Comparison of ENCODE assay signal across 20 cellular contexts in genomic region chr7:116215550-116215949, GRCh38. TPM values are rescaled to one million over a fixed set of nuclear protein-coding genes. Genes with fewer than 3 reads are reported as not detected.
DNase-seq lines count a peak whose midpoint lies in the region; ATAC-seq, FAIRE-seq and TF ChIP-seq lines count a peak whose summit lies in the region.
"Had no signal": no experiment of that assay in that cellular context is flagged by ENCODE, and none has a peak within 500 bp of the region (broad histone marks: within the 10 kb centered on the region; RNA-seq: fewer than 3 reads in every experiment).

No MANE protein-coding gene starts in this region.

- H2AFZ ChIP-seq in HCT116 (ENCODE audit: low read depth, low read length, poor library complexity, severe bottlenecking), result no peak overlapping the region
- H2AFZ ChIP-seq in GM12878 (ENCODE audit: control insufficient read depth, low read depth, low read length), result no peak overlapping the region

- no peaks in the 10 kb centered on the region for H3K9me2 ChIP-seq in HCT116 (ENCODE audit: insufficient read depth)

- H3K4me1 Mint-ChIP-seq in CD4-positive, alpha-beta memory T cell, result peaks cover 65 to 94% (median 79%) of the 10 kb centered on the region in 4 donors
- peaks cover 36% of the 10 kb centered on the region for H3K4me1 Mint-ChIP-seq in nephron progenitor cell

- H3K4me2 ChIP-seq in HCT116 (ENCODE audit: low read length), result peak overlapping the region; percentile 77; the same call in 1 of the 2 replicates
- peak overlapping the region; percentile 62 for H3K4me2 ChIP-seq in GM12878 (ENCODE audit: control insufficient read depth, insufficient read depth)

- intact Hi-C loops in CD4-positive, alpha-beta memory T cell (cut with micrococcal nuclease), result loop anchor here (10.0 kb wide), 1 partner anchor 1291 kb away; the partner anchor contains the start of gene MDFIC
- intact Hi-C loops in HCT116 (cut with micrococcal nuclease) (no loop called here), GM12878 (cut with micrococcal nuclease; ENCODE audit: unreplicated experiment) (no loop called here)

- no peak for TF ChIP-seq EP300 in GM12878 (IDR thresholded peaks at IDR 0.05; ENCODE audit: borderline replicate concordance in 1 of 2, control insufficient read depth in 1 of 2, low read depth in 2 of 2, low read length in 2 of 2)

- no peak for FAIRE-seq in GM12878 (lab: Jason Lieb, UNC)
- FAIRE-seq: HepG2, kidney had no signal

- H3K4me1 ChIP-seq in CD4-positive, alpha-beta memory T cell (ENCODE audit: insufficient read depth, low read length), result peaks cover 87% of the 10 kb centered on the region
- H3K4me1 ChIP-seq in HCT116 (ENCODE audit: control insufficient read depth in 1 of 2, insufficient read depth in 2 of 2, low read length in 2 of 2), result peaks cover 77 to 89% of the 10 kb centered on the region in 2 experiments
- H3K4me1 ChIP-seq in GM12878 (ENCODE audit: control insufficient read depth, insufficient read depth, low read length), result peaks cover 16% of the 10 kb centered on the region

- peak overlapping the region; percentile 13 to 98 (median 26) for H3K4me3 Mint-ChIP-seq in CD4-positive, alpha-beta memory T cell
- H3K4me3 Mint-ChIP-seq in nephron progenitor cell, result no peak overlapping the region

- no peak for TF ChIP-seq CTCF in HCT116 (IDR thresholded peaks at IDR 0.05 in 2 of 3, conservative IDR thresholded peaks at IDR 0.05 in 1 of 3; ENCODE audit: borderline replicate concordance in 1 of 3, insufficient read depth in 1 of 3, low read depth in 2 of 3, low read length in 2 of 3)
- no peak for TF ChIP-seq CTCF in GM12878 (IDR thresholded peaks at IDR 0.05 in 2 of 3, conservative IDR thresholded peaks at IDR 0.05 in 1 of 3; ENCODE audit: control insufficient read depth in 2 of 3, extremely low read depth in 1 of 3, insufficient read depth in 1 of 3, low read depth in 3 of 3, low read length in 3 of 3)
- TF ChIP-seq CTCF in nephron progenitor cell (IDR thresholded peaks at IDR 0.05), result no peak

- peaks cover 4 to 17% of the 10 kb centered on the region in 2 donors for H3K36me3 Mint-ChIP-seq in CD4-positive, alpha-beta memory T cell
- peaks cover 5% of the 10 kb centered on the region for H3K36me3 Mint-ChIP-seq in nephron progenitor cell (ENCODE audit: low read depth)

- CTCF ChIA-PET in CD4-positive, alpha-beta memory T cell (lab: Charles Lee; ENCODE audit: partially characterized antibody), result interaction anchor here (1.3 to 3.4 kb wide), 4 partner anchors 17 to 35 kb away, joined by 4 to 33 read pairs (median 10); no protein-coding TSS in a partner anchor
- CTCF ChIA-PET in HCT116 (lab: Charles Lee) (interaction anchor here (0.9 to 1.2 kb wide), 3 partner anchors 17 to 373 kb away, joined by 3 to 5 read pairs (median 3); no protein-coding TSS in a partner anchor), GM12878 (lab: Yijun Ruan, JAX) (interaction anchor here (0.6 to 1.9 kb wide), 5 partner anchors 8 to 43 kb away, joined by 3 to 12 read pairs (median 3); no protein-coding TSS in a partner anchor)

- H3K27ac Mint-ChIP-seq in CD4-positive, alpha-beta memory T cell, result peak overlapping the region; percentile 73 to 99 (median 96)
- H3K27ac Mint-ChIP-seq in nephron progenitor cell, result peak overlapping the region; percentile 29

- H3K79me2 ChIP-seq in HCT116 (ENCODE audit: insufficient read depth, low read length) (peaks cover 94% of the 10 kb centered on the region), GM12878 (ENCODE audit: control insufficient read depth, insufficient read depth, low read length) (peaks cover 99% of the 10 kb centered on the region)

- TF ChIP-seq POLR2A in HCT116 (IDR thresholded peaks at IDR 0.05; ENCODE audit: borderline replicate concordance, extremely low read depth, insufficient read depth, insufficient read length) (no peak), GM12878 (IDR thresholded peaks at IDR 0.05; ENCODE audit: low read depth, low read length) (no peak), GM18505 (IDR thresholded peaks at IDR 0.05; ENCODE audit: borderline replicate concordance, extremely low read depth, insufficient read depth, insufficient read length) (no peak)

- no peak overlapping the region for H3K27ac ChIP-seq in CD4-positive, alpha-beta memory T cell (ENCODE audit: low read depth, low read length)
- H3K27ac ChIP-seq in HCT116 (ENCODE audit: low read depth, low read length) (no peak overlapping the region), GM12878 (ENCODE audit: control insufficient read depth, insufficient read depth) (peak overlapping the region; percentile 46; the same call in 1 of the 2 replicates)
- H3K27ac ChIP-seq: adrenal gland, colonic mucosa had no signal

- ATAC-seq in HCT116, result no peak
- peak; percentile 1; the same call in 1 of the 3 replicates for ATAC-seq in GM12878
- no peak for ATAC-seq in GM18505 (IDR thresholded peaks at IDR 0.05; ENCODE audit: unreplicated experiment)
- no peak for ATAC-seq in GM18502 (IDR thresholded peaks at IDR 0.05; ENCODE audit: poor library complexity, unreplicated experiment)
- ATAC-seq: HepG2 had no signal

- H3K9ac ChIP-seq in HCT116 (ENCODE audit: low read length) (no peak overlapping the region), GM12878 (ENCODE audit: control insufficient read depth, insufficient read depth, low read length) (no peak overlapping the region)

- BruUV-seq in HCT116 (replicated peaks; lab: Mats Ljungman, UMichigan) (no TSS peak), GM12878 (replicated peaks; lab: Mats Ljungman, UMichigan) (no TSS peak)

- RAD21 ChIA-PET in HCT116 (lab: Charles Lee; ENCODE audit: low non-redundant PET in 1 of 2, low total read pairs in 2 of 2, uncharacterized antibody in 2 of 2, unreplicated experiment in 2 of 2), result no interaction called here
- RAD21 ChIA-PET in GM12878 (lab: Charles Lee; ENCODE audit: unreplicated experiment), result interaction anchor here (0.8 kb wide), 1 partner anchor 20 kb away, joined by 3 read pairs; no protein-coding TSS in a partner anchor

- POLR2A ChIA-PET in CD4-positive, alpha-beta memory T cell (lab: Charles Lee; ENCODE audit: partially characterized antibody), result interaction anchor here (2.4 to 4.9 kb wide), 2 partner anchors 10 to 16 kb away, joined by 13 to 25 read pairs; no protein-coding TSS in a partner anchor
- POLR2A ChIA-PET in HCT116 (lab: Charles Lee) (no interaction called here), GM12878 (lab: Charles Lee) (no interaction called here)

- SMC1A ChIA-PET in GM12878 (lab: Charles Lee; ENCODE audit: uncharacterized antibody, unreplicated experiment), result interaction anchor here (1.0 to 2.3 kb wide), 6 partner anchors 9 to 52 kb away, joined by 3 to 9 read pairs (median 5); no protein-coding TSS in a partner anchor

- H3K9me3 Mint-ChIP-seq in CD4-positive, alpha-beta memory T cell, result no peaks in the 10 kb centered on the region
- no peaks in the 10 kb centered on the region for H3K9me3 Mint-ChIP-seq in nephron progenitor cell

- H3K27me3 Mint-ChIP-seq in CD4-positive, alpha-beta memory T cell, result no peaks in the 10 kb centered on the region
- H3K27me3 Mint-ChIP-seq in nephron progenitor cell (ENCODE audit: low read depth, poor library complexity), result no peaks in the 10 kb centered on the region

- in situ Hi-C loops in GM12878 (cut with MboI), result no loop called here

- H3K4me3 ChIP-seq in CD4-positive, alpha-beta memory T cell (ENCODE audit: low read length in 2 of 2), result no peak overlapping the region
- H3K4me3 ChIP-seq in HCT116 (replicated peaks in 1 of 2; ENCODE audit: low read depth in 1 of 2, low read length in 2 of 2) (no peak overlapping the region), GM12878 (no peak overlapping the region)
- H3K4me3 ChIP-seq: adrenal gland, colonic mucosa had no signal

- no peak for DNase-seq in CD4-positive, alpha-beta memory T cell
- DNase-seq in HCT116 (ENCODE audit: low read depth, low spot score), result no peak
- no peak for DNase-seq in GM12878 (ENCODE audit: low read depth, low spot score)
- DNase-seq in nephron progenitor cell, result no peak
- no peak for DNase-seq in effector CD4-positive, alpha-beta T cell
- DNase-seq: adrenal gland; C1 segment of cervical spinal cord; colonic mucosa; erythroblast; HCEC 1CT; head of caudate nucleus; kidney; NCI-H1105; NK-92 treated with Interleukin-12 subunit alpha and Interleukin-12 subunit beta, amount 100 ng/mL, for 24 hours; occipital lobe; SHP77; stimulated activated naive CD4-positive, alpha-beta T cell treated with Interleukin-2 at 50 U/mL for 16 hours had no signal

- WGBS in GM12878 (ENCODE audit: insufficient coverage, insufficient replicate concordance, low lambda C conversion rate, missing lambda C conversion rate), result 72% methylated on average over 2 of the region's 2 CpGs

- TF ChIP-seq RAD21 in HCT116 (IDR thresholded peaks at IDR 0.05; ENCODE audit: low read depth) (no peak), GM12878 (IDR thresholded peaks at IDR 0.05; ENCODE audit: insufficient read depth, low read depth, low read length) (no peak)

- H3K9me3 ChIP-seq in CD4-positive, alpha-beta memory T cell (ENCODE audit: control insufficient read depth in 1 of 2, low read length in 2 of 2), result no peaks in the 10 kb centered on the region
- H3K9me3 ChIP-seq in HCT116 (ENCODE audit: control insufficient read depth in 1 of 2, insufficient read depth in 1 of 2, low read depth in 1 of 2, low read length in 2 of 2) (no peaks in the 10 kb centered on the region), GM12878 (replicated peaks; ENCODE audit: control insufficient read depth, insufficient read depth, low read length) (no peaks in the 10 kb centered on the region; the same call in 2 of the 3 replicates)
- H3K9me3 ChIP-seq: adrenal gland, colonic mucosa had no signal

- H3K36me3 ChIP-seq in CD4-positive, alpha-beta memory T cell (ENCODE audit: insufficient read depth, low read length), result no peaks in the 10 kb centered on the region
- no peaks in the 10 kb centered on the region for H3K36me3 ChIP-seq in HCT116 (ENCODE audit: control insufficient read depth in 1 of 2, insufficient read depth in 2 of 2, low read length in 2 of 2)
- no peaks in the 10 kb centered on the region for H3K36me3 ChIP-seq in GM12878 (ENCODE audit: control insufficient read depth in 2 of 2, insufficient read depth in 2 of 2, low read length in 1 of 2)
- H3K36me3 ChIP-seq: adrenal gland, colonic mucosa had no signal

- H3K27me3 ChIP-seq in CD4-positive, alpha-beta memory T cell (ENCODE audit: insufficient read depth, low read length), result no peaks in the 10 kb centered on the region
- H3K27me3 ChIP-seq in HCT116 (ENCODE audit: insufficient read depth, low read length) (no peaks in the 10 kb centered on the region), GM12878 (replicated peaks in 1 of 2; ENCODE audit: control insufficient read depth in 2 of 2, insufficient read depth in 2 of 2, low read length in 1 of 2) (no peaks in the 10 kb centered on the region)
- H3K27me3 ChIP-seq: colonic mucosa had no signal

- H4K20me1 ChIP-seq in HCT116 (ENCODE audit: insufficient read depth) (peaks cover 24% of the 10 kb centered on the region; the same call in 1 of the 2 replicates), GM12878 (ENCODE audit: control insufficient read depth, insufficient read depth) (no peaks in the 10 kb centered on the region; the same call in 1 of the 2 replicates)

RNA-seq across cellular contexts. Expression of gene TES, which starts 5.2 kb away (rescaled TPM):
- 100 to 1,000 TPM; 109 to 125 TPM for total RNA-seq in CD4-positive, alpha-beta memory T cell
- polyA plus RNA-seq in CD4-positive, alpha-beta memory T cell, result 100 to 1,000 TPM; 183 to 248 TPM
- total RNA-seq in HCT116 (2021; ENCODE audit: unreplicated experiment), result 129 TPM
- polyA plus RNA-seq in HCT116 (2012), result 122 and 129 TPM in 2 replicates
- total RNA-seq in GM12878 (2013; cell fraction: nucleolus; rRNA removed), result 23.9 and 26.5 TPM in 2 replicates
- 66.4 and 73.2 TPM in 2 replicates for total RNA-seq in GM12878 (2014; rRNA removed)
- total RNA-seq in GM12878 (2014; rRNA removed; fragmentation: Illumina TruSeq; extraction: Trizol), result 59.7 and 59.8 TPM in 2 replicates
- total RNA-seq in GM12878 (2021), result 48.5 and 58.7 TPM in 2 replicates
- polyA plus RNA-seq in GM12878 (2011; ENCODE audit: low read depth), result 36.0 TPM
- 54.3 and 70.1 TPM in 2 replicates for polyA plus RNA-seq in GM12878 (2011; rRNA removed)
- polyA plus RNA-seq in GM12878 (2011; cell fraction: cytosol; rRNA removed), result 33.3 and 36.5 TPM in 2 replicates
- polyA plus RNA-seq in GM12878 (2011; cell fraction: nucleus; rRNA removed), result 28.9 and 71.6 TPM in 2 replicates
- polyA plus RNA-seq in GM12878 (2012), result 40.6 and 44.6 TPM in 2 replicates
- polyA plus RNA-seq in GM12878 (2014; fragmentation: Illumina TruSeq; extraction: Trizol), result 63.4 and 77.1 TPM in 2 replicates
- 10 to 100 TPM; 31.2 to 41.7 TPM for polyA plus RNA-seq in GM12878 (2014; fragmentation: Nextera tagmentation; extraction: Ambion mirVana)
- 49.5 and 50.9 TPM in 2 replicates for polyA plus RNA-seq in GM12878 (2014; rRNA removed)
- polyA plus RNA-seq in GM12878 (2016; fragmentation: Nextera tagmentation; extraction: Ambion mirVana), result 10 to 100 TPM; 70.6 to 77.5 TPM
- polyA minus RNA-seq in GM12878 (2011; rRNA and poly(A)+ RNA removed), result 36.1 and 40.0 TPM in 2 replicates
- 12.0 and 17.5 TPM in 2 replicates for polyA minus RNA-seq in GM12878 (2011; cell fraction: cytosol; rRNA and poly(A)+ RNA removed)
- polyA minus RNA-seq in GM12878 (2011; cell fraction: nucleus; rRNA and poly(A)+ RNA removed), result 11.0 and 28.4 TPM in 2 replicates
